In the genomic region with DNA sequence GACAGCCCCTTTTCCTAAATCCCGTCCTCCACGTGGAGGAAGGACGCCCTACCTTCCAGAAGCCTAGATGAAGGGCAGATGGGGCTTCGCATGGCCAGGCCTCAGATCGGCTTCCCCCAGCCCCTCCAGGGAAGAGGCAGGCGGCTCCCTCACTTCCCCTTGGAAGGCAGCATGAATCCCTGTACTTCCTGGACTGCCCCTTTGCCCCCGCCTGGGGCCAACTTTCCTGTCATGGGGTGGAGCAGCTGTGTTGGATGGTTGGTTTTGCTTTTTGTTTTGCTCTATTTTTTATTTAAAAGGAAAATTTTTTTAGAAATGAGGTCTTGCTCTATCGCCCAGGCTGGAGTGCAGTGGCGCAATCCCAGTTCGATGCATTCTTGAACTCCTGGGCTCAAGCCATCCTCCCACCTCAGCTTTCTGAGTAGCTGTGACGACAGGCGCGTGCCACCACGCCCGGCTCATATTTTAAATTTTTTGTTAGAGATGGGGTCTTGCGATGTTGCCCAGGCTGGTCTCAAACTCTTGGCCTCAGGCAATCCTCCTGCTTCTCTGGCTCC, we compare ENCODE assay signal across 8 cellular contexts. TPM values are rescaled to one million over a fixed set of nuclear protein-coding genes. Genes with fewer than 3 reads are reported as not detected.
DNase-seq lines count a peak whose midpoint lies in the region; ATAC-seq, FAIRE-seq and TF ChIP-seq lines count a peak whose summit lies in the region.

No MANE protein-coding gene starts in this region.

- H3K9ac ChIP-seq in HUES6 (ENCODE audit: low read length), result peak overlapping the region; percentile 69

- WGBS in testis, 2 donors, result 25 to 39% methylated on average over 16 of the region's 16 CpGs

- intact Hi-C loops in left lung (cut with DNase I), result no loop called here
- intact Hi-C loops in testis (cut with DNase I; ENCODE audit: low total_unique reads), result no loop called here

- peak; percentile 33 for DNase-seq in bronchial epithelial cell (ENCODE audit: low read depth)
- peak in 1 of 2 donors; percentile 58 for DNase-seq in left lung
- DNase-seq in testis, result peak; percentile 73

- peak; percentile 3 for ATAC-seq in left lung
- ATAC-seq in HG02938 (IDR thresholded peaks at IDR 0.05; ENCODE audit: unreplicated experiment), result no peak
- no peak for ATAC-seq in HG03139 (IDR thresholded peaks at IDR 0.05; ENCODE audit: unreplicated experiment)
- no peak for ATAC-seq in GM18520 (IDR thresholded peaks at IDR 0.05; ENCODE audit: unreplicated experiment)
- ATAC-seq in HG03175 (IDR thresholded peaks at IDR 0.05; ENCODE audit: unreplicated experiment), result no peak

- FAIRE-seq in bronchial epithelial cell (lab: Jason Lieb, UNC), result no peak

- TF ChIP-seq POLR2A in testis (IDR thresholded peaks at IDR 0.05), result no peak

- H3K36me3 ChIP-seq in HUES6 (ENCODE audit: control insufficient read depth, insufficient read depth, low read length), result no peaks in the 10 kb centered on the region
- no peaks in the 10 kb centered on the region for H3K36me3 ChIP-seq in bronchial epithelial cell (ENCODE audit: control insufficient read depth, insufficient read depth, low read length)
- no peaks in the 10 kb centered on the region for H3K36me3 ChIP-seq in left lung
- no peaks in the 10 kb centered on the region for H3K36me3 ChIP-seq in testis (ENCODE audit: low read depth, missing control alignments)

- H3K27ac ChIP-seq in HUES6 (ENCODE audit: low read depth, low read length), result peak overlapping the region; percentile 58; the same call in 1 of the 2 replicates
- H3K27ac ChIP-seq in left lung, result peak overlapping the region; percentile 87 to 89
- peak overlapping the region; percentile 92 to 97 for H3K27ac ChIP-seq in testis

- H3K4me1 ChIP-seq in HUES6 (ENCODE audit: control insufficient read depth, insufficient read depth, low read length) (peaks cover 31% of the 10 kb centered on the region), left lung (peaks cover 47 to 71% of the 10 kb centered on the region in 2 donors), testis (peaks cover 53% of the 10 kb centered on the region)

- TF ChIP-seq CTCF in bronchial epithelial cell (IDR thresholded peaks at IDR 0.05; ENCODE audit: insufficient read depth, low read length, severe bottlenecking), result no peak
- TF ChIP-seq CTCF in left lung (IDR thresholded peaks at IDR 0.05), result no peak
- TF ChIP-seq CTCF in testis (IDR thresholded peaks at IDR 0.05), result no peak

- H3K9me3 ChIP-seq in HUES6 (ENCODE audit: control insufficient read depth, insufficient read depth, low read depth, low read length), result no peaks in the 10 kb centered on the region
- no peaks in the 10 kb centered on the region for H3K9me3 ChIP-seq in left lung
- no peaks in the 10 kb centered on the region for H3K9me3 ChIP-seq in testis

- no peaks in the 10 kb centered on the region for H3K27me3 ChIP-seq in HUES6 (ENCODE audit: control insufficient read depth, insufficient read depth, low read length)
- H3K27me3 ChIP-seq in bronchial epithelial cell (ENCODE audit: control insufficient read depth, insufficient read depth, low read length), result no peaks in the 10 kb centered on the region
- H3K27me3 ChIP-seq in left lung, result peaks cover 0 to 34% of the 10 kb centered on the region in 2 donors
- H3K27me3 ChIP-seq in testis, result no peaks in the 10 kb centered on the region

- peak overlapping the region; percentile 25; the same call in 1 of the 2 replicates for H3K4me3 ChIP-seq in HUES6 (ENCODE audit: low read depth, low read length)
- H3K4me3 ChIP-seq in bronchial epithelial cell (ENCODE audit: low read depth, low read length), result no peak overlapping the region
- peak overlapping the region; percentile 19 to 40 for H3K4me3 ChIP-seq in left lung
- H3K4me3 ChIP-seq in testis, result peak overlapping the region; percentile 20 to 30

RNA-seq across cellular contexts. Expression of a gene that starts 27.2 kb away (rescaled TPM):
- total RNA-seq in bronchial epithelial cell, result 18.2 and 23.7 TPM in 2 replicates
- total RNA-seq in left lung, result 10 to 100 TPM; 20.8 to 28.3 TPM
- total RNA-seq in testis, result 10 to 100 TPM; 22.4 to 24.7 TPM
- polyA plus RNA-seq in testis (ENCODE audit: insufficient read depth, low read depth, low replicate concordance), result 15.1 TPM
